33 cellular contexts compared by ENCODE assay signal in genomic region chr12:26994109-26994508, GRCh38.
"Had no signal": no experiment of that assay in that cellular context is flagged by ENCODE, and none has a peak within 500 bp of the region (broad histone marks: within the 10 kb centered on the region; RNA-seq: fewer than 3 reads in every experiment).

No MANE protein-coding gene starts in this region.

- H3K9me3 ChIP-seq: adrenal gland, ascending aorta, body of pancreas, breast epithelium had no signal

- H3K27ac ChIP-seq: adrenal gland, ascending aorta, body of pancreas, brain microvascular endothelial cell, breast epithelium, cardiac muscle cell had no signal

- FAIRE-seq: astrocyte, bronchial epithelial cell had no signal

- ATAC-seq: activated naive CD4-positive, alpha-beta T cell treated with anti-CD3 and anti-CD28 coated beads, Interleukin-2, amount 50 U/mL, for 72 hours; activated naive CD8-positive, alpha-beta T cell treated with anti-CD3 and anti-CD28 coated beads, Interleukin-2, amount 50 U/mL, for 24 hours; activated T-cell treated with anti-CD3 and anti-CD28 coated beads, Interleukin-2, amount 50 U/mL, for 4 hours; activated T-cell treated with anti-CD3 and anti-CD28 coated beads, Interleukin-2, amount 50 U/mL, for 72 hours; activated T-helper 17 cell treated with anti-CD3 and anti-CD28 coated beads, Interleukin-2, amount 50 U/mL, for 72 hours; body of pancreas had no signal

- H3K4me1 ChIP-seq: adrenal gland, ascending aorta, breast epithelium had no signal

- H3K36me3 ChIP-seq: breast epithelium had no signal

- H3K4me3 ChIP-seq: adrenal gland, ascending aorta, body of pancreas, breast epithelium, cardiac muscle cell had no signal

- DNase-seq: activated effector memory CD4-positive, alpha-beta T cell treated with anti-CD3 and anti-CD28 coated beads, Interleukin-2, amount 50 U/mL, for 16 hours; activated effector memory CD4-positive, alpha-beta T cell treated with Interleukin-2 at 50 U/mL for 16 hours; activated gamma-delta T cell; activated gamma-delta T cell treated with Interleukin-2 at 50 U/mL for 16 hours; activated naive CD4-positive, alpha-beta T cell; activated naive CD4-positive, alpha-beta T cell treated with anti-CD3 and anti-CD28 coated beads for 36 hours; activated naive CD4-positive, alpha-beta T cell treated with anti-CD3 and anti-CD28 coated beads, Interleukin-2, amount 10 ng/mL, durations not matched to agents 7 days and 5 days; activated naive CD4-positive, alpha-beta T cell treated with anti-CD3 and anti-CD28 coated beads, Interleukin-2, amount 50 U/mL, for 16 hours; activated naive CD4-positive, alpha-beta T cell treated with Interleukin-2 at 50 U/mL for 16 hours; activated naive CD8-positive, alpha-beta T cell treated with anti-CD3 and anti-CD28 coated beads for 36 hours; activated naive CD8-positive, alpha-beta T cell treated with anti-CD3 and anti-CD28 coated beads, Interleukin-2, amount 10 ng/mL, durations not matched to agents 7 days and 5 days; activated naive CD8-positive, alpha-beta T cell treated with anti-CD3 and anti-CD28 coated beads, Interleukin-2, amount 50 U/mL, for 24 hours; activated T-cell treated with anti-CD3 and anti-CD28 coated beads, Interleukin-2, amount 50 U/mL, for 24 hours; activated T-cell treated with anti-CD3 and anti-CD28 coated beads, Interleukin-2, amount 50 U/mL, for 4 hours; activated T-cell treated with anti-CD3 and anti-CD28 coated beads, Interleukin-2, amount 50 U/mL, for 48 hours; activated T-cell treated with anti-CD3 and anti-CD28 coated beads, Interleukin-2, amount 50 U/mL, for 72 hours; adrenal gland; amniotic stem cell; amygdala; anterior cingulate cortex; aorta; body of pancreas; brain microvascular endothelial cell; caudate nucleus; central memory CD4-positive, alpha-beta T cell; cerebellar nuclear complex had no signal

- H3K27me3 ChIP-seq: adrenal gland, ascending aorta, body of pancreas, brain microvascular endothelial cell, breast epithelium, cardiac muscle cell had no signal
